In genomic region chr17:75289122-75289831, GRCh38 we compare ENCODE assay signal across 8 cellular contexts. TPM values are rescaled to one million over a fixed set of nuclear protein-coding genes. Genes with fewer than 3 reads are reported as not detected.
DNase-seq lines count a peak whose midpoint lies in the region; ATAC-seq, FAIRE-seq and TF ChIP-seq lines count a peak whose summit lies in the region.

Gene SLC25A19, minus strand, starts transcription at chr17:75289433. Its CDS starts 2,669 bp downstream, at chr17:75286764.

- TF ChIP-seq POLR2A in H1 (IDR thresholded peaks at IDR 0.05; ENCODE audit: control extremely low read depth in 1 of 2, low read depth in 2 of 2, low read length in 2 of 2): peak in 1 of 2 experiments; percentile 83; a peak in 2 of 3 replicates

- H3K4me1 ChIP-seq in H1 (replicated peaks in 1 of 4; ENCODE audit: control insufficient read depth in 3 of 4, insufficient read depth in 4 of 4, low read length in 3 of 4) (no peaks in the 10 kb centered on the region; a peak in 3 of 7 replicates), mesenchymal stem cell (ENCODE audit: control insufficient read depth, insufficient read depth, low read depth, low read length) (peaks cover 3% of the 10 kb centered on the region)

- ATAC-seq in GM21367 (IDR thresholded peaks at IDR 0.05; ENCODE audit: unreplicated experiment): peak; percentile 73

- H3K9ac ChIP-seq in H1 (replicated peaks in 1 of 4; ENCODE audit: extremely low read depth in 1 of 4, low read depth in 3 of 4, low read length in 3 of 4) (peak within 1 kb of the TSS; percentile 58 to 73 (median 62)), mesenchymal stem cell (ENCODE audit: low read length) (peak within 1 kb of the TSS; percentile 99)

- H2AK5ac ChIP-seq in H1 (ENCODE audit: low read depth, low read length): no peak within 1 kb of the TSS
- H2AK5ac ChIP-seq in mesenchymal stem cell (ENCODE audit: low read length, severe bottlenecking): no peak within 1 kb of the TSS

- TF ChIP-seq CTCF in H1 (IDR thresholded peaks at IDR 0.05; ENCODE audit: control extremely low read depth in 1 of 3, insufficient read depth in 1 of 3, low read depth in 1 of 3, low read length in 3 of 3): peak; percentile 57 to 83 (median 69)

- no peak within 1 kb of the TSS for H3K56ac ChIP-seq in H1 (replicated peaks; ENCODE audit: insufficient read length, low read depth, low read length)

- FAIRE-seq in HTR-8/SVneo (lab: Jason Lieb, UNC) (peak; percentile 98), H1 (lab: Jason Lieb, UNC) (peak; percentile 7)

- DNase-seq in Caki2 (ENCODE audit: low read depth) (peak; percentile 99), HTR-8/SVneo (ENCODE audit: insufficient read length, low spot score) (peak; percentile 100), NOMO-1 treated with dmso at 0.1 percent for 144 hours (lab: John Stamatoyannopoulos, UW; ENCODE audit: unreplicated experiment) (peak; percentile 99), H1 (ENCODE audit: low read depth in 1 of 2, low spot score in 2 of 2) (peak; percentile 94 to 98), mesenchymal stem cell (peak; percentile 99)
- peak; percentile 74 to 91 (median 88) for DNase-seq in activated CD8-positive, alpha-beta memory T cell treated with anti-CD3 and anti-CD28 coated beads for 48 hours (ENCODE audit: low read depth in 2 of 3, low spot score in 2 of 3)
- peak; percentile 91 for DNase-seq in stimulated activated CD8-positive, alpha-beta memory T cell treated with anti-CD3 and anti-CD28 coated beads, Interleukin-12 subunit alpha, Interleukin-12 subunit beta, amount 100 ng/mL, for 4 hours (ENCODE audit: low read depth)

- peak within 1 kb of the TSS; percentile 91 for H2AFZ ChIP-seq in H1 (ENCODE audit: low read length)
- H2AFZ ChIP-seq in mesenchymal stem cell (ENCODE audit: low read depth, low read length): peak within 1 kb of the TSS; percentile 75

- POLR2A ChIA-PET in H1 (lab: Charles Lee; ENCODE audit: partially characterized antibody): interaction anchor here (0.6 to 2.4 kb wide), 14 partner anchors 9 to 135 kb away, joined by 3 to 12 read pairs (median 4); partner anchors contain the start of genes GGA3, JPT1, MIF4GD and MRPS7

- H3K27ac ChIP-seq in H1 (ENCODE audit: low read depth, low read length): no peak within 1 kb of the TSS
- H3K27ac ChIP-seq in mesenchymal stem cell (ENCODE audit: low read length, poor library complexity, severe bottlenecking): peak within 1 kb of the TSS; percentile 68

- peaks cover 4% of the 10 kb centered on the region; the same call in 1 of the 2 replicates for H3K23me2 ChIP-seq in H1 (ENCODE audit: low read depth, low read length)

- 0 out of 2 replicates have a peak within 1 kb of the TSS, but pooled peaks have one; percentile 92 for H4K8ac ChIP-seq in H1 (ENCODE audit: extremely low read depth, insufficient read depth, low read length)
- H4K8ac ChIP-seq in mesenchymal stem cell (ENCODE audit: low read length): peak within 1 kb of the TSS; percentile 97

- H2BK5ac ChIP-seq in H1 (ENCODE audit: low read depth, low read length) (0 out of 2 replicates have a peak within 1 kb of the TSS, but pooled peaks have one; percentile 49), mesenchymal stem cell (ENCODE audit: low read depth, low read length, poor library complexity, severe bottlenecking) (no peak within 1 kb of the TSS)

- H3K4me3 ChIP-seq in H1 (ENCODE audit: extremely low read depth in 1 of 4, insufficient read depth in 2 of 4, low read depth in 3 of 4, low read length in 4 of 4) (peak within 1 kb of the TSS; percentile 77 to 94 (median 82)), mesenchymal stem cell (ENCODE audit: insufficient read depth in 1 of 2, low read depth in 1 of 2, low read length in 2 of 2) (peak within 1 kb of the TSS; percentile 79 to 99)

- H4K5ac ChIP-seq in H1 (ENCODE audit: insufficient read length, low read depth, low read length): peak within 1 kb of the TSS; percentile 37

- H4K91ac ChIP-seq in H1 (replicated peaks; ENCODE audit: insufficient read length, low read length): no peak within 1 kb of the TSS
- peak within 1 kb of the TSS; percentile 43 for H4K91ac ChIP-seq in mesenchymal stem cell (ENCODE audit: low read length)

- 0 out of 4 replicates have a peak, but pooled peaks cover 0 to 2% of the 10 kb centered on the region in 2 experiments for H3K79me2 ChIP-seq in H1 (ENCODE audit: control insufficient read depth in 1 of 2, insufficient read depth in 2 of 2, low read length in 2 of 2)

- H3K36me3 ChIP-seq in H1 (ENCODE audit: control insufficient read depth in 2 of 4, insufficient read depth in 4 of 4, low read length in 3 of 4) (peaks cover 3 to 7% (median 5%) of the 10 kb centered on the region in 4 experiments; a peak in 3 of 8 replicates), mesenchymal stem cell (ENCODE audit: control insufficient read depth in 1 of 2, insufficient read depth in 2 of 2, low read depth in 1 of 2, low read length in 2 of 2) (peaks cover 9 to 12% of the 10 kb centered on the region in 2 experiments)

- H3K27me3 ChIP-seq in H1 (replicated peaks in 1 of 4; ENCODE audit: control insufficient read depth in 3 of 4, extremely low read depth in 1 of 4, insufficient read depth in 3 of 4, low read length in 3 of 4) (no peaks in the 10 kb centered on the region; a peak in 2 of 7 replicates), mesenchymal stem cell (ENCODE audit: control insufficient read depth in 1 of 2, insufficient read depth in 1 of 2, low read length in 2 of 2) (no peaks in the 10 kb centered on the region)

- TF ChIP-seq EP300 in H1 (IDR thresholded peaks at IDR 0.05; ENCODE audit: borderline replicate concordance in 1 of 2, low read depth in 2 of 2, low read length in 2 of 2): no peak

- H3K18ac ChIP-seq in H1 (ENCODE audit: extremely low read depth, low read length) (peak within 1 kb of the TSS; percentile 26; the same call in 1 of the 2 replicates), mesenchymal stem cell (ENCODE audit: low read depth in 1 of 2, low read length in 2 of 2) (peak within 1 kb of the TSS; percentile 85 to 88)

- H2BK12ac ChIP-seq in H1 (ENCODE audit: low read depth, low read length): no peak within 1 kb of the TSS
- H2BK12ac ChIP-seq in mesenchymal stem cell (ENCODE audit: low read length in 2 of 2): peak within 1 kb of the TSS in 1 of 2 experiments; percentile 32

- H2BK15ac ChIP-seq in H1 (ENCODE audit: low read length) (no peak within 1 kb of the TSS), mesenchymal stem cell (ENCODE audit: low read depth, poor library complexity, severe bottlenecking) (peak within 1 kb of the TSS; percentile 30)

- TF ChIP-seq RAD21 in H1 (IDR thresholded peaks at IDR 0.05 in 1 of 2, conservative IDR thresholded peaks at IDR 0.05 in 1 of 2; ENCODE audit: low read depth in 2 of 2, low read length in 2 of 2): peak; percentile 63 to 72

- H3K4me2 ChIP-seq in H1 (ENCODE audit: insufficient read depth in 1 of 2, low read depth in 2 of 2, low read length in 2 of 2) (peak within 1 kb of the TSS; percentile 64 to 80), mesenchymal stem cell (ENCODE audit: low read length, poor library complexity, severe bottlenecking) (peak within 1 kb of the TSS; percentile 95)

- no peaks in the 10 kb centered on the region for H3K9me3 ChIP-seq in H1 (ENCODE audit: insufficient read depth in 2 of 2, low read depth in 1 of 2, low read length in 1 of 2)
- no peaks in the 10 kb centered on the region for H3K9me3 ChIP-seq in mesenchymal stem cell (ENCODE audit: control insufficient read depth, low read length)

- no peak within 1 kb of the TSS for H3K14ac ChIP-seq in H1 (ENCODE audit: insufficient read length)
- H3K14ac ChIP-seq in mesenchymal stem cell (ENCODE audit: low read length in 2 of 2): peak within 1 kb of the TSS in 1 of 2 experiments; percentile 78

- CTCF ChIA-PET in H1 (lab: Charles Lee; ENCODE audit: partially characterized antibody): interaction anchor here (0.5 to 1.8 kb wide), 32 partner anchors 9 to 227 kb away, joined by 3 to 16 read pairs (median 4); partner anchors contain the start of genes GGA3, MIF4GD, MRPS7 and TSEN54

- in situ Hi-C loops in Caki2 (cut with HindIII; ENCODE audit: low pct_unique_long_range_greater_than_20kb, low sequenced_read_pairs): no loop called here

- no peak within 1 kb of the TSS for H3K23ac ChIP-seq in H1 (ENCODE audit: insufficient read length)
- no peak within 1 kb of the TSS for H3K23ac ChIP-seq in mesenchymal stem cell (ENCODE audit: low read length in 2 of 2)

- H3K4ac ChIP-seq in H1 (replicated peaks; ENCODE audit: insufficient read length, low read depth, low read length) (peak within 1 kb of the TSS; percentile 72), mesenchymal stem cell (ENCODE audit: low read depth in 1 of 2, low read length in 2 of 2) (peak within 1 kb of the TSS; percentile 79 to 80)

- no peaks in the 10 kb centered on the region; the same call in 1 of the 2 replicates for H3K79me1 ChIP-seq in H1 (ENCODE audit: low read depth, low read length)
- peaks cover 3% of the 10 kb centered on the region for H3K79me1 ChIP-seq in mesenchymal stem cell (replicated peaks; ENCODE audit: low read length, poor library complexity, severe bottlenecking)

- H2BK20ac ChIP-seq in H1 (ENCODE audit: low read length): no peak within 1 kb of the TSS

- WGBS in H1 (ENCODE audit: extremely low coverage in 1 of 2, insufficient coverage in 1 of 2, insufficient read length in 1 of 2, insufficient replicate concordance in 2 of 2, low coverage in 1 of 2, low lambda C conversion rate in 2 of 2, missing lambda C conversion rate in 1 of 2), 2 experiments: 1% methylated on average over 64 of the region's 65 CpGs; no CpG with 5 or more reads in 1 of the 2 experiments
- WGBS in mesenchymal stem cell: 1% methylated on average over 57 of the region's 65 CpGs

- H2BK120ac ChIP-seq in H1 (replicated peaks; ENCODE audit: low read depth, low read length) (no peak within 1 kb of the TSS), mesenchymal stem cell (ENCODE audit: low read depth, low read length) (peak within 1 kb of the TSS; percentile 52)

- peaks cover 0 to 3% of the 10 kb centered on the region in 2 experiments for H4K20me1 ChIP-seq in H1 (replicated peaks in 1 of 2; ENCODE audit: control insufficient read depth in 1 of 2, insufficient read depth in 2 of 2, low read length in 2 of 2)

TF ChIP-seq in H1, 55 proteins besides CTCF, POLR2A, EP300 and RAD21 (continues in another document):
- TF ChIP-seq MAX (IDR thresholded peaks at IDR 0.05): peak; percentile 62

RNA-seq across cellular contexts. Expression of gene SLC25A19, which starts in this region (rescaled TPM):
- 6.3 and 16.5 TPM in 2 replicates for total RNA-seq in Caki2 (2014; rRNA removed; shearing (Covaris generic); ENCODE audit: low replicate concordance)
- total RNA-seq in H1 (2021; fragmentation: NEBNext Ultra II Directional; extraction: Animal tissue kit (Norgen Biotek cat#: 25700)): 28.6 and 33.3 TPM in 2 replicates
- 32.6 and 34.2 TPM in 2 replicates for polyA plus RNA-seq in H1 (2011; rRNA removed)
- polyA plus RNA-seq in H1 (2011; cell fraction: cytosol; rRNA removed): 28.9 TPM
- 28.4 TPM for polyA plus RNA-seq in H1 (2011; cell fraction: nucleus; rRNA removed)
- polyA plus RNA-seq in H1 (2012, experiment 1 of 2): 18.5 to 29.1 TPM (median 25.6 TPM) in 4 replicates
- 29.7 TPM for polyA plus RNA-seq in H1 (2012, experiment 2 of 2)
- polyA plus RNA-seq in H1 (2013, experiment 1 of 2): 26.5 TPM
- 25.1 TPM for polyA plus RNA-seq in H1 (2013, experiment 2 of 2)
- 19.6 and 21.1 TPM in 2 replicates for polyA minus RNA-seq in H1 (2011; rRNA and poly(A)+ RNA removed)
- 10.9 TPM for polyA minus RNA-seq in H1 (2011; cell fraction: cytosol; rRNA and poly(A)+ RNA removed)
- 18.0 TPM for polyA minus RNA-seq in H1 (2011; cell fraction: nucleus; rRNA and poly(A)+ RNA removed)
- polyA plus RNA-seq in mesenchymal stem cell (2013, experiment 1 of 2): 5.0 TPM
- 4.5 TPM for polyA plus RNA-seq in mesenchymal stem cell (2013, experiment 2 of 2)
